Comparison of ENCODE assay signal across 1 cellular context in the genomic region with DNA sequence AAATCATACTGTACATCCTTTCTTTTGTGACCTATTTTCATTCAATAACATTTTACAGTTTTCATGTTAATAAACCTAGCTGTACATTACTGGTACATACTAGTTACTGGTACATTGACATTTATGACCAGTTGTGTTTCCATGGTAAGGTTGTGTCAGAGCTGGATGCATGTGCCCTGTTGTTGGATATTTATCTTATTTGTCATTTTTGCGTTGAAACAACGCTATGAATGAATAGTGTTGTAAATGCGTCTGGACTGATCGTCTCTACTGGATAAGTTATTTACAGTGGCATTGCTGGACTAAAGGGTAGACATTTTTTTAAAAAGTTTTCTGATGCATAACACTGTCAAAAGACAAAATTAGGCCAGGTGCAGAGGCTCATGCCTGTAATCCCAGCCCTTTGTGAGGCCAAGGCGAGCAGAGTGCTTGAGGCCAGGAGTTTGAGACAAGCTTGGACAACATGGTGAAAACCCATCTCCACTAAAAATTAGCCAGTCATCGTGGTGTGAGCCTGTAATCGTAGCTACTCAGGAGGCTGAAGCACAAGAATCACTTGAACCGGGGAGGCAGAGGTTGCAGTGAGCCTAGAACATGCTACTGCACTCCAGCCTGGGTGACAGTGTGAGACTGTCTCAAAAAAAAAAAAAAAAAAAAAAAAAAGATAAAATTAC.
TF ChIP-seq lines count a peak whose summit lies in the region.

No MANE protein-coding gene starts in this region.

TF ChIP-seq in endothelial cell of umbilical vein, 7 proteins besides CTCF, POLR2A, EP300 and RAD21:
- TF ChIP-seq EZH2 (IDR thresholded peaks at IDR 0.05; ENCODE audit: borderline replicate concordance, low read depth, low read length, severe bottlenecking), result no peak
- TF ChIP-seq FOS (IDR thresholded peaks at IDR 0.05; ENCODE audit: borderline replicate concordance, insufficient read depth, low read length), result no peak
- no peak for TF ChIP-seq JUN (IDR thresholded peaks at IDR 0.05; ENCODE audit: borderline replicate concordance, insufficient read depth, insufficient read length, low read depth)
- no peak for TF ChIP-seq GATA2 (IDR thresholded peaks at IDR 0.05; ENCODE audit: insufficient read depth, insufficient read length, low read depth, low read length)
- TF ChIP-seq, protein P1, sequence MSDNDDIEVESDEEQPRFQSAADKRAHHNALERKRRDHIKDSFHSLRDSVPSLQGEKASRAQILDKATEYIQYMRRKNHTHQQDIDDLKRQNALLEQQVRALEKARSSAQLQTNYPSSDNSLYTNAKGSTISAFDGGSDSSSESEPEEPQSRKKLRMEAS (IDR thresholded peaks at IDR 0.05; ENCODE audit: insufficient read depth, insufficient read length), result no peak
- no peak for TF ChIP-seq POLR2AphosphoS5 (IDR thresholded peaks at IDR 0.05; ENCODE audit: insufficient read depth, low read depth, low read length)
- no peak for TF ChIP-seq MYC (IDR thresholded peaks at IDR 0.05; ENCODE audit: low read depth, low read length)
TF ChIP-seq in endothelial cell of umbilical vein: peak in this region for 0.
